Comparison of ENCODE assay signal across 1 cellular context in genomic region chr1:203906932-203907331, GRCh38.
A peak's percentile ranks its signal among the peaks of the same experiment; 100 is the strongest.
TF ChIP-seq lines count a peak whose summit lies in the region.

No MANE protein-coding gene starts in this region.

TF ChIP-seq in A549, 52 proteins besides CTCF, POLR2A, EP300 and RAD21 (continued from another document):
- no peak for TF ChIP-seq BCL3 (IDR thresholded peaks at IDR 0.05)
- no peak for TF ChIP-seq MAZ (IDR thresholded peaks at IDR 0.05; ENCODE audit: borderline replicate concordance, low read depth, low read length)
- no peak for TF ChIP-seq ZNF302 (CRISPR knock-in tag; IDR thresholded peaks at IDR 0.05)
- peak; percentile 48 to 53; a peak in 2 of 5 replicates for TF ChIP-seq JUN (IDR thresholded peaks at IDR 0.05)
- TF ChIP-seq KDM5A (IDR thresholded peaks at IDR 0.05): no peak
- TF ChIP-seq HEYL (CRISPR knock-in tag; IDR thresholded peaks at IDR 0.05): no peak
- no peak for TF ChIP-seq HES2 (IDR thresholded peaks at IDR 0.05)
- no peak for TF ChIP-seq RFX5 (IDR thresholded peaks at IDR 0.05)
- TF ChIP-seq GATA3 (IDR thresholded peaks at IDR 0.05; ENCODE audit: borderline replicate concordance): peak; percentile 81; the same call in 1 of the 2 replicates
- no peak for TF ChIP-seq MYC (IDR thresholded peaks at IDR 0.05; ENCODE audit: borderline replicate concordance, low read length)
- TF ChIP-seq JUNB (IDR thresholded peaks at IDR 0.05): peak; percentile 89
- no peak for TF ChIP-seq REST (IDR thresholded peaks at IDR 0.05)
- no peak for TF ChIP-seq ZSCAN20 (CRISPR knock-in tag; IDR thresholded peaks at IDR 0.05)
- TF ChIP-seq BHLHE40 (IDR thresholded peaks at IDR 0.05; ENCODE audit: low read depth, low read length): no peak
- no peak for TF ChIP-seq USF2 (IDR thresholded peaks at IDR 0.05)
- TF ChIP-seq CHD4 (IDR thresholded peaks at IDR 0.05; ENCODE audit: borderline replicate concordance): no peak
- no peak for TF ChIP-seq NPAS2 (CRISPR knock-in tag; IDR thresholded peaks at IDR 0.05; ENCODE audit: borderline replicate concordance)
- no peak for TF ChIP-seq HOXB13 (CRISPR knock-in tag; IDR thresholded peaks at IDR 0.05; ENCODE audit: low read depth)
- no peak for TF ChIP-seq RNF2 (IDR thresholded peaks at IDR 0.05; ENCODE audit: borderline replicate concordance, low read depth)
- no peak for TF ChIP-seq NR3C1 (IDR thresholded peaks at IDR 0.05)
- TF ChIP-seq CHD2 (IDR thresholded peaks at IDR 0.05; ENCODE audit: low read length, partially characterized antibody): no peak
- TF ChIP-seq TFCP2L1 (CRISPR knock-in tag; IDR thresholded peaks at IDR 0.05): no peak
- no peak for TF ChIP-seq HOXB5 (CRISPR knock-in tag; IDR thresholded peaks at IDR 0.05)
- no peak for TF ChIP-seq ZC3H11A (IDR thresholded peaks at IDR 0.05)
- TF ChIP-seq HMGXB4 (CRISPR knock-in tag; IDR thresholded peaks at IDR 0.05; ENCODE audit: borderline replicate concordance): no peak
- TF ChIP-seq FOSB (CRISPR knock-in tag; IDR thresholded peaks at IDR 0.05): no peak
- no peak for TF ChIP-seq HDAC2 (IDR thresholded peaks at IDR 0.05)
- TF ChIP-seq PHF8 (IDR thresholded peaks at IDR 0.05; ENCODE audit: borderline replicate concordance, low read depth): no peak
- TF ChIP-seq RARB (CRISPR knock-in tag; IDR thresholded peaks at IDR 0.05): no peak
- no peak for TF ChIP-seq HOXA7 (CRISPR knock-in tag; IDR thresholded peaks at IDR 0.05)
- no peak for TF ChIP-seq E2F6 (IDR thresholded peaks at IDR 0.05; ENCODE audit: borderline replicate concordance, low read depth)
